8 cellular contexts compared by ENCODE assay signal in the genomic region with DNA sequence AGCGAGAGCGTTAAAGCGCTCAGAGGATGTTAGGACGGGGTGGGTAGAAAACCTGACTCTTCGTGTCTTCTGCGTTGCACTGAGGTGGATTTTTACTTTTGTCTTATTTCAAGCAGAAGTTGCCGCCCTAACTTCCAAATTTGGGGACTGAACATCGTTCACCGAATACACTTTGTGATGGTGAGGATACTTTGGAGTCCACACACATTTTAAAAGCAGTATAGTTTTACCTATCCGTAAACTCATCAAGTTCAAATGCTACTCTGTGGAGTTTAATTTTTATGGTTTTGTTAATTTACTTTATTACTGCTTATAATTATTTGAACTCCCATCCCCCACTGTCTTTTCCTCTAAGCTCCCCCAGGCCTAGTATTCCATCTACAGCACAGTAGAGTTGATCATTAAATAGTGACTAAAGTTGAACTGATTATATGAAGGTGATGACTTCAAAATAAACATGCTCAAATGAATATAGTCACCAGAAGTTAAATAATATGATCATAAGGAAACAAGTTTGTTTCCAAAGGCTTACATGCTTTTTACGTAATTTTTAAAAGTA. TPM values are rescaled to one million over a fixed set of nuclear protein-coding genes. Genes with fewer than 3 reads are reported as not detected.
A peak's percentile ranks its signal among the peaks of the same experiment; 100 is the strongest.
DNase-seq lines count a peak whose midpoint lies in the region; ATAC-seq and TF ChIP-seq lines count a peak whose summit lies in the region.

No MANE protein-coding gene starts in this region.

- H3K4me1 ChIP-seq in thyroid gland, result peaks cover 0 to 7% of the 10 kb centered on the region in 2 donors

- H3K9me3 Mint-ChIP-seq in activated T-cell treated with anti-CD3 and anti-CD28 coated beads, Interleukin-2, amount 50 U/mL, for 24 hours, result no peaks in the 10 kb centered on the region
- H3K9me3 Mint-ChIP-seq in activated naive CD8-positive, alpha-beta T cell treated with anti-CD3 and anti-CD28 coated beads, Interleukin-2, amount 50 U/mL, for 24 hours, result no peaks in the 10 kb centered on the region

- TF ChIP-seq POLR2A in thyroid gland (IDR thresholded peaks at IDR 0.05), result no peak

- peak overlapping the region; percentile 85 for H3K27ac Mint-ChIP-seq in activated T-cell treated with anti-CD3 and anti-CD28 coated beads, Interleukin-2, amount 50 U/mL, for 24 hours
- peak overlapping the region; percentile 84 for H3K27ac Mint-ChIP-seq in activated naive CD8-positive, alpha-beta T cell treated with anti-CD3 and anti-CD28 coated beads, Interleukin-2, amount 50 U/mL, for 24 hours

- peaks cover 35% of the 10 kb centered on the region for H3K4me1 Mint-ChIP-seq in activated T-cell treated with anti-CD3 and anti-CD28 coated beads, Interleukin-2, amount 50 U/mL, for 24 hours (ENCODE audit: low read depth)
- peaks cover 25% of the 10 kb centered on the region for H3K4me1 Mint-ChIP-seq in activated naive CD8-positive, alpha-beta T cell treated with anti-CD3 and anti-CD28 coated beads, Interleukin-2, amount 50 U/mL, for 24 hours

- no peak for ATAC-seq in activated naive CD8-positive, alpha-beta T cell treated with anti-CD3 and anti-CD28 coated beads, Interleukin-2, amount 50 U/mL, for 24 hours
- no peak for ATAC-seq in GM18873 (IDR thresholded peaks at IDR 0.05; ENCODE audit: low FRiP score, unreplicated experiment)

- 18 to 21% methylated on average over 11 of the region's 11 CpGs for WGBS in thyroid gland, 2 donors

- H3K27me3 ChIP-seq in thyroid gland, result no peaks in the 10 kb centered on the region

- no peaks in the 10 kb centered on the region for H3K27me3 Mint-ChIP-seq in activated T-cell treated with anti-CD3 and anti-CD28 coated beads, Interleukin-2, amount 50 U/mL, for 24 hours
- no peaks in the 10 kb centered on the region for H3K27me3 Mint-ChIP-seq in activated naive CD8-positive, alpha-beta T cell treated with anti-CD3 and anti-CD28 coated beads, Interleukin-2, amount 50 U/mL, for 24 hours

- H3K4me3 Mint-ChIP-seq in activated T-cell treated with anti-CD3 and anti-CD28 coated beads, Interleukin-2, amount 50 U/mL, for 24 hours, result peak overlapping the region; percentile 81
- H3K4me3 Mint-ChIP-seq in activated naive CD8-positive, alpha-beta T cell treated with anti-CD3 and anti-CD28 coated beads, Interleukin-2, amount 50 U/mL, for 24 hours, result peak overlapping the region; percentile 81

- H3K4me3 ChIP-seq in thyroid gland (replicated peaks in 1 of 3), result peak overlapping the region; percentile 64 to 94 (median 80)

- peak overlapping the region; percentile 95 to 99 (median 96) for H3K27ac ChIP-seq in thyroid gland

- intact Hi-C loops in thyroid gland (cut with DNase I), result no loop called here

- peaks cover 52% of the 10 kb centered on the region for H3K36me3 Mint-ChIP-seq in activated T-cell treated with anti-CD3 and anti-CD28 coated beads, Interleukin-2, amount 50 U/mL, for 24 hours (ENCODE audit: low read depth)
- H3K36me3 Mint-ChIP-seq in activated naive CD8-positive, alpha-beta T cell treated with anti-CD3 and anti-CD28 coated beads, Interleukin-2, amount 50 U/mL, for 24 hours (ENCODE audit: low read depth), result peaks cover 7% of the 10 kb centered on the region

- TF ChIP-seq CTCF in thyroid gland (IDR thresholded peaks at IDR 0.05), result no peak

- no peak for DNase-seq in activated T-cell treated with anti-CD3 and anti-CD28 coated beads, Interleukin-2, amount 50 U/mL, for 24 hours
- no peak for DNase-seq in activated T-cell treated with anti-CD3 and anti-CD28 coated beads, Interleukin-2, amount 50 U/mL, for 48 hours
- DNase-seq in activated naive CD8-positive, alpha-beta T cell treated with anti-CD3 and anti-CD28 coated beads, Interleukin-2, amount 50 U/mL, for 24 hours, result no peak
- DNase-seq in kidney tubule cell (ENCODE audit: low spot score), result peak; percentile 60
- DNase-seq in thyroid gland, result no peak
- DNase-seq in NCI-H1930 (lab: John Stamatoyannopoulos, UW), result no peak
- no peak for DNase-seq in stimulated activated CD4-positive, alpha-beta T cell treated with anti-CD3 and anti-CD28 coated beads, Interleukin-1b, Interleukin-23, amount 100 ng/mL, for 48 hours

- peaks cover 0 to 4% of the 10 kb centered on the region in 2 donors for H3K36me3 ChIP-seq in thyroid gland

- no peaks in the 10 kb centered on the region for H3K9me3 ChIP-seq in thyroid gland

RNA-seq across cellular contexts. Expression of a gene that starts 0.6 kb away (rescaled TPM):
- 10 to 100 TPM; 14.6 to 33.2 (median 20.8) TPM for total RNA-seq in thyroid gland

RNA-seq across cellular contexts. Expression of a gene that starts 38.0 kb away (rescaled TPM):
- total RNA-seq in thyroid gland, result 10 to 100 TPM; 44.3 to 53.2 (median 50.3) TPM
